In the genomic region with DNA sequence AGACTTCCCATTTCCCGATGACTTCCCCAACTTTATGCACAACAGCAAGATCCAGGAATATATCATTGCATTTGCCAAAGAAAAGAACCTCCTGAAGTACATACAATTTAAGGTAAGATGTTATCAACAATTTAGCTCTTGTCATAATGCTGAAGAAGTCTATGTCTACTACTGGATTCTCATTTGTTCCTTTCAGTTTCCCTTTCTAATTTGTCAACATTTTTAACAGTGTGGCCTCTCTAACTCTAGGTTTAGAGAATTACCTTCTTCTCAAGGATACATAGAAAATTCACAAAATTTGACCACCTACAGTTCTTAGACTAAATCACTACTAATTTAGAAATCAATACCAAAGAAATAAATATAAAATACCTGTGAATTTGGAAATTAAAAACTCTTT, we compare ENCODE assay signal across 17 cellular contexts. TPM values are rescaled to one million over a fixed set of nuclear protein-coding genes. Genes with fewer than 3 reads are reported as not detected.
DNase-seq lines count a peak whose midpoint lies in the region; ATAC-seq, FAIRE-seq and TF ChIP-seq lines count a peak whose summit lies in the region.
"Had no signal": no experiment of that assay in that cellular context is flagged by ENCODE, and none has a peak within 500 bp of the region (broad histone marks: within the 10 kb centered on the region; RNA-seq: fewer than 3 reads in every experiment).

No MANE protein-coding gene starts in this region.

- no peak overlapping the region for H3K27ac Mint-ChIP-seq in HFFc6
- H3K27ac Mint-ChIP-seq: CD4-positive, alpha-beta memory T cell; GM23338; H9 had no signal

- peaks cover 1% of the 10 kb centered on the region for H3K27me3 Mint-ChIP-seq in HFFc6 (ENCODE audit: insufficient read depth)

- H3K36me3 Mint-ChIP-seq in HFFc6 (ENCODE audit: low read depth) = no peaks in the 10 kb centered on the region
- H3K36me3 Mint-ChIP-seq: CD4-positive, alpha-beta memory T cell had no signal

- peak overlapping the region; percentile 13; the same call in 1 of the 2 replicates for H3K4me3 Mint-ChIP-seq in HFFc6
- H3K4me3 Mint-ChIP-seq: CD4-positive, alpha-beta memory T cell; GM23338; H9 had no signal

- no peaks in the 10 kb centered on the region for H3K4me1 ChIP-seq in osteoblast (ENCODE audit: insufficient read depth, low read length)

- no peaks in the 10 kb centered on the region for H3K36me3 ChIP-seq in osteoblast (ENCODE audit: insufficient read depth, low read length)

- H3K27me3 ChIP-seq in osteoblast (ENCODE audit: insufficient read depth, low read length) (no peaks in the 10 kb centered on the region), dorsolateral prefrontal cortex (no peaks in the 10 kb centered on the region)

- no peak for ATAC-seq in GM18498 (IDR thresholded peaks at IDR 0.05; ENCODE audit: unreplicated experiment)
- ATAC-seq: GM23338, HCT116 had no signal

- no peaks in the 10 kb centered on the region for H3K9me3 ChIP-seq in osteoblast (ENCODE audit: low read depth, low read length)

- peak overlapping the region; percentile 56 for H2AFZ ChIP-seq in osteoblast (ENCODE audit: low read length)
- H2AFZ ChIP-seq: GM23338 had no signal

- DNase-seq in D721Med (ENCODE audit: insufficient read length, low spot score) (no peak), HFFc6 (no peak), OCI-M1 (lab: John Stamatoyannopoulos, UW) (peak; percentile 57), osteoblast (ENCODE audit: insufficient read length, low spot score, missing footprints) (no peak), dorsolateral prefrontal cortex (no peak)
- DNase-seq: C1 segment of cervical spinal cord; Calu3; CD4-positive, alpha-beta memory T cell; COR-L47; DMS153; DND-41; H9 had no signal

- H3K27ac ChIP-seq in osteoblast (ENCODE audit: low read depth, low read length) (no peak overlapping the region), dorsolateral prefrontal cortex (no peak overlapping the region)

- no peaks in the 10 kb centered on the region for H3K9me3 Mint-ChIP-seq in HFFc6
- H3K9me3 Mint-ChIP-seq: GM23338, H9 had no signal

- no peak overlapping the region for H3K4me3 ChIP-seq in osteoblast (ENCODE audit: insufficient read depth, low read length)
- no peak overlapping the region for H3K4me3 ChIP-seq in dorsolateral prefrontal cortex
- H3K4me3 ChIP-seq: GM23338 had no signal

- intact Hi-C loops in dorsolateral prefrontal cortex (cut with DNase I) = no loop called here

- no peaks in the 10 kb centered on the region for H3K79me2 ChIP-seq in osteoblast (ENCODE audit: insufficient read depth, low read length)

- FAIRE-seq in D721Med (lab: Jason Lieb, UNC) = peak; percentile 80
- FAIRE-seq: GM18507 had no signal

- H3K4me2 ChIP-seq in osteoblast (ENCODE audit: insufficient read depth, low read length) = no peak overlapping the region
- H3K4me2 ChIP-seq: GM23338 had no signal

- H3K4me1 Mint-ChIP-seq in HFFc6 (ENCODE audit: low read depth) = no peaks in the 10 kb centered on the region
- H3K4me1 Mint-ChIP-seq: CD4-positive, alpha-beta memory T cell; GM23338; H9 had no signal

- TF ChIP-seq CTCF in D721Med (IDR thresholded peaks at IDR 0.05; ENCODE audit: insufficient read depth, missing control alignments) (no peak), HFFc6 (IDR thresholded peaks at IDR 0.05) (no peak), osteoblast (IDR thresholded peaks at IDR 0.05; ENCODE audit: extremely low read depth, low read depth, low read length) (no peak), dorsolateral prefrontal cortex (IDR thresholded peaks at IDR 0.05 in 54 of 56, conservative IDR thresholded peaks at IDR 0.05 in 2 of 56; ENCODE audit: low read depth in 1 of 56, partially characterized antibody in 56 of 56) (no peak)

- H4K20me1 ChIP-seq in osteoblast (ENCODE audit: insufficient read depth, low read length) = no peaks in the 10 kb centered on the region

RNA-seq across cellular contexts. Expression of a gene that starts 13.2 kb away (rescaled TPM):
- total RNA-seq in HFFc6 (2021; fragmentation: NEBNext Ultra II Directional; extraction: Animal tissue kit (Norgen Biotek cat#: 25700)) = under 1 TPM in 4 of 6 experiments, not detected in 2; 0.23 to 0.89 (median 0.40) TPM
- total RNA-seq in osteoblast = 44.5 and 63.9 TPM in 2 replicates
- total RNA-seq in dorsolateral prefrontal cortex = 1 to 10 TPM in 61 of 120 experiments, under 1 TPM in 57, not detected in 2; 0.14 to 3.1 (median 1.0) TPM
- total RNA-seq: A673; Calu3; CD4-positive, alpha-beta memory T cell; GM23338; H9 had no signal

Comparison
In these comparisons a context has a peak if more than half of its experiments do, and no peak if none do; other contexts are left out.
1. RNA of a gene that starts 13.2 kb away (total RNA-seq): 44.5 to 63.9 TPM in osteoblast; 0.14 to 3.1 TPM in dorsolateral prefrontal cortex and 0.23 to 0.89 TPM in HFFc6; every median in the first group is over 10 times any median in the second.